Comparison of ENCODE assay signal across 35 cellular contexts in genomic region chr1:86201321-86201720, GRCh38. TPM values are rescaled to one million over a fixed set of nuclear protein-coding genes. Genes with fewer than 3 reads are reported as not detected.
"Had no signal": no experiment of that assay in that cellular context is flagged by ENCODE, and none has a peak within 500 bp of the region (broad histone marks: within the 10 kb centered on the region; RNA-seq: fewer than 3 reads in every experiment).

No MANE protein-coding gene starts in this region.

- H3K27ac Mint-ChIP-seq: activated naive CD4-positive, alpha-beta T cell treated with anti-CD3 and anti-CD28 coated beads, Interleukin-2, amount 10 ng/mL, durations not matched to agents 7 days and 5 days; activated naive CD8-positive, alpha-beta T cell treated with anti-CD3 and anti-CD28 coated beads, Interleukin-2, amount 10 ng/mL, durations not matched to agents 7 days and 5 days; activated T-cell treated with anti-CD3 and anti-CD28 coated beads, Interleukin-2, amount 50 U/mL, for 24 hours; immature natural killer cell; natural killer cell; neural progenitor cell; T-helper 1 cell treated with Interleukin-12 subunit alpha and Interleukin-12 subunit beta and Interleukin-4 antibody, amounts not matched to agents 30 μg/mL and 1 μg/mL, for 36 hours had no signal

- H3K4me1 Mint-ChIP-seq: activated naive CD4-positive, alpha-beta T cell treated with anti-CD3 and anti-CD28 coated beads, Interleukin-2, amount 10 ng/mL, durations not matched to agents 7 days and 5 days; activated naive CD8-positive, alpha-beta T cell treated with anti-CD3 and anti-CD28 coated beads, Interleukin-2, amount 10 ng/mL, durations not matched to agents 7 days and 5 days; immature natural killer cell; natural killer cell had no signal

- H3K27me3 ChIP-seq: body of pancreas, cardiac muscle cell, heart left ventricle, neural progenitor cell had no signal

- H3K36me3 ChIP-seq: cardiac muscle cell, heart left ventricle, lower lobe of right lung, neural progenitor cell, thoracic aorta had no signal

- DNase-seq: activated CD4-positive, alpha-beta T cell treated with anti-CD3 and anti-CD28 coated beads for 48 hours; activated CD4-positive, alpha-beta T cell treated with anti-CD3 and anti-CD28 coated beads, Interleukin-2, amount 50 U/mL, for 48 hours; activated CD8-positive, alpha-beta memory T cell treated with anti-CD3 and anti-CD28 coated beads, Interleukin-2, amount 50 U/mL, for 4 hours; activated gamma-delta T cell; activated naive CD4-positive, alpha-beta T cell treated with anti-CD3 and anti-CD28 coated beads, Interleukin-2, amount 10 ng/mL, durations not matched to agents 7 days and 5 days; activated naive CD8-positive, alpha-beta T cell treated with anti-CD3 and anti-CD28 coated beads, Interleukin-2, amount 10 ng/mL, durations not matched to agents 7 days and 5 days; activated T-cell treated with anti-CD3 and anti-CD28 coated beads, Interleukin-2, amount 50 U/mL, for 24 hours; amniotic stem cell; body of pancreas; dorsolateral prefrontal cortex; effector memory CD4-positive, alpha-beta T cell; erythroblast; foreskin fibroblast; heart left ventricle; hypothalamus; immature natural killer cell; lower lobe of right lung; mesenchymal stem cell; natural killer cell; occipital lobe; stimulated activated CD4-positive, alpha-beta T cell treated with anti-CD3 and anti-CD28 coated beads, Interleukin-2, amount 100 ng/mL, for 48 hours; stimulated activated naive CD8-positive, alpha-beta T cell treated with anti-CD3 and anti-CD28 coated beads, Interleukin-15, Interleukin-2, amounts not matched to agents 100 U/mL and 50 U/mL, for 24 hours; SW 1271; T-helper 9 cell; trophoblast cell had no signal

- H3K9ac ChIP-seq: neural progenitor cell had no signal

- H3K4me3 ChIP-seq: body of pancreas, cardiac muscle cell, coronary artery, dorsolateral prefrontal cortex, heart left ventricle, lower lobe of right lung, neural progenitor cell, thoracic aorta had no signal

- H3K9me3 Mint-ChIP-seq: activated naive CD4-positive, alpha-beta T cell treated with anti-CD3 and anti-CD28 coated beads, Interleukin-2, amount 10 ng/mL, durations not matched to agents 7 days and 5 days; activated naive CD8-positive, alpha-beta T cell treated with anti-CD3 and anti-CD28 coated beads, Interleukin-2, amount 10 ng/mL, durations not matched to agents 7 days and 5 days; activated T-cell treated with anti-CD3 and anti-CD28 coated beads, Interleukin-2, amount 50 U/mL, for 24 hours; natural killer cell; neural progenitor cell; T-helper 1 cell treated with Interleukin-12 subunit alpha and Interleukin-12 subunit beta and Interleukin-4 antibody, amounts not matched to agents 30 μg/mL and 1 μg/mL, for 36 hours had no signal

- FAIRE-seq: TTC549, urothelium cell line had no signal

- H2AFZ ChIP-seq: neural progenitor cell had no signal

- H3K9me3 ChIP-seq: body of pancreas, heart left ventricle, lower lobe of right lung, thoracic aorta had no signal

- H3K27ac ChIP-seq: body of pancreas, cardiac muscle cell, coronary artery, dorsolateral prefrontal cortex, heart left ventricle, lower lobe of right lung, neural progenitor cell, thoracic aorta, VCaP had no signal

- H3K4me2 ChIP-seq: neural progenitor cell had no signal

- H3K4me3 Mint-ChIP-seq: activated naive CD4-positive, alpha-beta T cell treated with anti-CD3 and anti-CD28 coated beads, Interleukin-2, amount 10 ng/mL, durations not matched to agents 7 days and 5 days; activated naive CD8-positive, alpha-beta T cell treated with anti-CD3 and anti-CD28 coated beads, Interleukin-2, amount 10 ng/mL, durations not matched to agents 7 days and 5 days; activated T-cell treated with anti-CD3 and anti-CD28 coated beads, Interleukin-2, amount 50 U/mL, for 24 hours; immature natural killer cell; natural killer cell; neural progenitor cell; T-helper 1 cell treated with Interleukin-12 subunit alpha and Interleukin-12 subunit beta and Interleukin-4 antibody, amounts not matched to agents 30 μg/mL and 1 μg/mL, for 36 hours had no signal

- H3K4me1 ChIP-seq: body of pancreas, heart left ventricle, lower lobe of right lung had no signal

- H3K27me3 Mint-ChIP-seq: activated naive CD4-positive, alpha-beta T cell treated with anti-CD3 and anti-CD28 coated beads, Interleukin-2, amount 10 ng/mL, durations not matched to agents 7 days and 5 days; activated naive CD8-positive, alpha-beta T cell treated with anti-CD3 and anti-CD28 coated beads, Interleukin-2, amount 10 ng/mL, durations not matched to agents 7 days and 5 days; activated T-cell treated with anti-CD3 and anti-CD28 coated beads, Interleukin-2, amount 50 U/mL, for 24 hours had no signal

- H3K36me3 Mint-ChIP-seq: activated naive CD4-positive, alpha-beta T cell treated with anti-CD3 and anti-CD28 coated beads, Interleukin-2, amount 10 ng/mL, durations not matched to agents 7 days and 5 days; activated naive CD8-positive, alpha-beta T cell treated with anti-CD3 and anti-CD28 coated beads, Interleukin-2, amount 10 ng/mL, durations not matched to agents 7 days and 5 days; immature natural killer cell; natural killer cell; neural progenitor cell had no signal

- ATAC-seq: body of pancreas; heart left ventricle; left lobe of liver; lower lobe of right lung; natural killer cell; stimulated activated naive CD8-positive, alpha-beta T cell treated with anti-CD3 and anti-CD28 coated beads, Interleukin-15, Interleukin-2, amounts not matched to agents 100 U/mL and 50 U/mL, for 24 hours had no signal

RNA-seq across cellular contexts. Expression of gene COL24A1, which starts 44.7 kb away (rescaled TPM):
- total RNA-seq: activated CD8-positive, alpha-beta memory T cell treated with anti-CD3 and anti-CD28 coated beads for 36 hours; activated naive CD8-positive, alpha-beta T cell treated with anti-CD3 and anti-CD28 coated beads, Interleukin-2, amount 10 ng/mL, durations not matched to agents 7 days and 5 days; left lobe of liver had no signal
